In genomic region chr17:65696739-65697394, GRCh38 we compare ENCODE assay signal across 12 cellular contexts.
A peak's percentile ranks its signal among the peaks of the same experiment; 100 is the strongest.
DNase-seq lines count a peak whose midpoint lies in the region; ATAC-seq, FAIRE-seq and TF ChIP-seq lines count a peak whose summit lies in the region.
"Had no signal": no experiment of that assay in that cellular context is flagged by ENCODE, and none has a peak within 500 bp of the region (broad histone marks: within the 10 kb centered on the region; RNA-seq: fewer than 3 reads in every experiment).

No MANE protein-coding gene starts in this region.

- no peak overlapping the region for H3K27ac ChIP-seq in thyroid gland

- intact Hi-C loops in thyroid gland (cut with DNase I), result no loop called here

- no peak overlapping the region for H3K4me3 ChIP-seq in thyroid gland (replicated peaks in 1 of 3)

- no peak overlapping the region for H3K27ac Mint-ChIP-seq in endothelial cell (ENCODE audit: unreplicated experiment)
- H3K27ac Mint-ChIP-seq: activated naive CD8-positive, alpha-beta T cell treated with anti-CD3 and anti-CD28 coated beads, Interleukin-2, amount 50 U/mL, for 24 hours had no signal

- peaks cover 28% of the 10 kb centered on the region for H3K4me1 Mint-ChIP-seq in endothelial cell (ENCODE audit: unreplicated experiment)
- H3K4me1 Mint-ChIP-seq: activated naive CD8-positive, alpha-beta T cell treated with anti-CD3 and anti-CD28 coated beads, Interleukin-2, amount 50 U/mL, for 24 hours had no signal

- TF ChIP-seq CTCF in omental fat pad (IDR thresholded peaks at IDR 0.05), result no peak
- TF ChIP-seq CTCF in thyroid gland (IDR thresholded peaks at IDR 0.05), result no peak
- no peak for TF ChIP-seq CTCF in endothelial cell (IDR thresholded peaks at IDR 0.05; ENCODE audit: unreplicated experiment)

- TF ChIP-seq POLR2A in thyroid gland (IDR thresholded peaks at IDR 0.05), result no peak

- H3K9me3 Mint-ChIP-seq in endothelial cell (ENCODE audit: unreplicated experiment), result no peaks in the 10 kb centered on the region
- H3K9me3 Mint-ChIP-seq: activated naive CD8-positive, alpha-beta T cell treated with anti-CD3 and anti-CD28 coated beads, Interleukin-2, amount 50 U/mL, for 24 hours had no signal

- H3K36me3 Mint-ChIP-seq in endothelial cell (ENCODE audit: low read depth, unreplicated experiment), result no peaks in the 10 kb centered on the region

- H3K36me3 ChIP-seq in thyroid gland, result no peaks in the 10 kb centered on the region

- DNase-seq in EL (peak; percentile 82), NCI-H748 (lab: John Stamatoyannopoulos, UW; ENCODE audit: unreplicated experiment) (peak; percentile 79), omental fat pad (ENCODE audit: low spot score) (no peak), thyroid gland (no peak), NCI-H1436 treated with DMSO at 0.1 percent for 48 hours (lab: John Stamatoyannopoulos, UW) (no peak), endothelial cell (ENCODE audit: low spot score) (no peak)
- DNase-seq: activated CD8-positive, alpha-beta memory T cell treated with anti-CD3 and anti-CD28 coated beads for 24 hours; activated naive CD8-positive, alpha-beta T cell treated with anti-CD3 and anti-CD28 coated beads, Interleukin-2, amount 50 U/mL, for 24 hours had no signal

- peak; percentile 64 for ATAC-seq in omental fat pad (ENCODE audit: low FRiP score)
- no peak for ATAC-seq in HG02970 (IDR thresholded peaks at IDR 0.05; ENCODE audit: low FRiP score, unreplicated experiment)
- ATAC-seq: activated naive CD8-positive, alpha-beta T cell treated with anti-CD3 and anti-CD28 coated beads, Interleukin-2, amount 50 U/mL, for 24 hours; esophagus mucosa had no signal

- peaks cover 3% of the 10 kb centered on the region for H3K27me3 Mint-ChIP-seq in endothelial cell (ENCODE audit: unreplicated experiment)
- H3K27me3 Mint-ChIP-seq: activated naive CD8-positive, alpha-beta T cell treated with anti-CD3 and anti-CD28 coated beads, Interleukin-2, amount 50 U/mL, for 24 hours had no signal

- no peak overlapping the region for H3K4me3 Mint-ChIP-seq in endothelial cell (ENCODE audit: unreplicated experiment)
- H3K4me3 Mint-ChIP-seq: activated naive CD8-positive, alpha-beta T cell treated with anti-CD3 and anti-CD28 coated beads, Interleukin-2, amount 50 U/mL, for 24 hours had no signal

- FAIRE-seq in endometrium (lab: Jason Lieb, UNC), result peak; percentile 93
- FAIRE-seq: D721Med had no signal

- H3K27me3 ChIP-seq in thyroid gland, result no peaks in the 10 kb centered on the region

- H3K4me1 ChIP-seq in thyroid gland, result peaks cover 0 to 4% of the 10 kb centered on the region in 2 donors

- no peaks in the 10 kb centered on the region for H3K9me3 ChIP-seq in thyroid gland

- whole genome bisulfite sequencing in thyroid gland, 2 donors, result 92% methylated on average over 6 of the region's 6 CpGs

Comparison
In these comparisons a context has a peak if more than half of its experiments do, and no peak if none do; other contexts are left out.
1. DNase-seq: peak in EL (single experiment) and NCI-H748 (single experiment); none in omental fat pad (single experiment), thyroid gland (0 of 2), NCI-H1436 treated with DMSO at 0.1 percent for 48 hours (single experiment) and endothelial cell (single experiment).